In genomic region chr22:38172489-38173155, GRCh38 we compare ENCODE assay signal across 1 cellular context.
A peak's percentile ranks its signal among the peaks of the same experiment; 100 is the strongest.
TF ChIP-seq lines count a peak whose summit lies in the region.

No MANE protein-coding gene starts in this region.

TF ChIP-seq in HepG2, 621 proteins besides CTCF, POLR2A, EP300 and RAD21 (continued from another document and continues in another):
- TF ChIP-seq TRIM22 (IDR thresholded peaks at IDR 0.05) (no peak), RFXANK (CRISPR knock-in tag; IDR thresholded peaks at IDR 0.05) (no peak), ZBED4 (CRISPR knock-in tag; IDR thresholded peaks at IDR 0.05; ENCODE audit: borderline replicate concordance) (no peak), KAT8 (CRISPR knock-in tag; IDR thresholded peaks at IDR 0.05) (0 out of 2 replicates have a peak, but pooled peaks have one; percentile 31), U2AF2 (IDR thresholded peaks at IDR 0.05; ENCODE audit: low read depth, low read length) (no peak), POLR2AphosphoS5 (IDR thresholded peaks at IDR 0.05; ENCODE audit: low read depth, low read length) (no peak), CENPBD1 (CRISPR knock-in tag; IDR thresholded peaks at IDR 0.05; ENCODE audit: borderline replicate concordance, low read depth) (no peak), HDAC2 (CRISPR knock-in tag; IDR thresholded peaks at IDR 0.05) (peak; percentile 52; the same call in 1 of the 2 replicates), ZNF552 (CRISPR knock-in tag; IDR thresholded peaks at IDR 0.05; ENCODE audit: borderline replicate concordance) (no peak), CBX1 (IDR thresholded peaks at IDR 0.05; ENCODE audit: low read depth) (no peak), SNRNP70 (IDR thresholded peaks at IDR 0.05; ENCODE audit: low read depth, low read length) (no peak), RXRB (CRISPR knock-in tag; IDR thresholded peaks at IDR 0.05; ENCODE audit: borderline replicate concordance) (0 out of 2 replicates have a peak, but pooled peaks have one; percentile 8), SYNCRIP (IDR thresholded peaks at IDR 0.05; ENCODE audit: insufficient read depth, low read depth, low read length) (no peak), ATF3 (CRISPR knock-in tag; IDR thresholded peaks at IDR 0.05) (peak; percentile 82; the same call in 1 of the 2 replicates), FOXA3 (CRISPR knock-in tag; IDR thresholded peaks at IDR 0.05) (peak; percentile 33; the same call in 1 of the 2 replicates), FOXO1 (CRISPR knock-in tag; IDR thresholded peaks at IDR 0.05) (no peak), ZNF30 (CRISPR knock-in tag; IDR thresholded peaks at IDR 0.05) (no peak), ZFP82 (CRISPR knock-in tag; IDR thresholded peaks at IDR 0.05; ENCODE audit: borderline replicate concordance) (no peak), SP2 (CRISPR knock-in tag; IDR thresholded peaks at IDR 0.05) (no peak), SMARCE1 (IDR thresholded peaks at IDR 0.05; ENCODE audit: borderline replicate concordance) (no peak), PHF5A (CRISPR knock-in tag; IDR thresholded peaks at IDR 0.05; ENCODE audit: low read depth, unreplicated experiment) (no peak), HDAC6 (IDR thresholded peaks at IDR 0.05; ENCODE audit: low read depth, low read length) (no peak), SIN3B (IDR thresholded peaks at IDR 0.05; ENCODE audit: low read length) (no peak), UBTF (CRISPR knock-in tag; IDR thresholded peaks at IDR 0.05) (peak; percentile 47), CREB3 (CRISPR knock-in tag; IDR thresholded peaks at IDR 0.05) (no peak), ZSCAN25 (CRISPR knock-in tag; IDR thresholded peaks at IDR 0.05) (no peak), ZBTB25 (CRISPR knock-in tag; IDR thresholded peaks at IDR 0.05) (no peak), HIC2 (CRISPR knock-in tag; IDR thresholded peaks at IDR 0.05; ENCODE audit: low read depth) (peak; percentile 92), ZBTB49 (CRISPR knock-in tag; IDR thresholded peaks at IDR 0.05; ENCODE audit: borderline replicate concordance) (no peak), NR2F6 (IDR thresholded peaks at IDR 0.05) (no peak), NR2F6 (CRISPR knock-in tag; IDR thresholded peaks at IDR 0.05) (peak; percentile 33; the same call in 1 of the 2 replicates), TSC22D2 (CRISPR knock-in tag; IDR thresholded peaks at IDR 0.05; ENCODE audit: borderline replicate concordance) (no peak), ZHX2 (IDR thresholded peaks at IDR 0.05; ENCODE audit: low read depth) (no peak), ZHX2 (CRISPR knock-in tag; IDR thresholded peaks at IDR 0.05; ENCODE audit: borderline replicate concordance) (no peak), GTF3A (CRISPR knock-in tag; conservative IDR thresholded peaks at IDR 0.05) (no peak), JDP2 (CRISPR knock-in tag; IDR thresholded peaks at IDR 0.05; ENCODE audit: borderline replicate concordance) (no peak), ZNF788 (CRISPR knock-in tag; IDR thresholded peaks at IDR 0.05; ENCODE audit: borderline replicate concordance) (0 out of 2 replicates have a peak, but pooled peaks have one; percentile 40), TAF1 (CRISPR knock-in tag; IDR thresholded peaks at IDR 0.05) (no peak), ZNF121 (CRISPR knock-in tag; IDR thresholded peaks at IDR 0.05) (no peak), CEBPG (CRISPR knock-in tag; IDR thresholded peaks at IDR 0.05) (peak; percentile 96)
